37 cellular contexts compared by ENCODE assay signal in the genomic region with DNA sequence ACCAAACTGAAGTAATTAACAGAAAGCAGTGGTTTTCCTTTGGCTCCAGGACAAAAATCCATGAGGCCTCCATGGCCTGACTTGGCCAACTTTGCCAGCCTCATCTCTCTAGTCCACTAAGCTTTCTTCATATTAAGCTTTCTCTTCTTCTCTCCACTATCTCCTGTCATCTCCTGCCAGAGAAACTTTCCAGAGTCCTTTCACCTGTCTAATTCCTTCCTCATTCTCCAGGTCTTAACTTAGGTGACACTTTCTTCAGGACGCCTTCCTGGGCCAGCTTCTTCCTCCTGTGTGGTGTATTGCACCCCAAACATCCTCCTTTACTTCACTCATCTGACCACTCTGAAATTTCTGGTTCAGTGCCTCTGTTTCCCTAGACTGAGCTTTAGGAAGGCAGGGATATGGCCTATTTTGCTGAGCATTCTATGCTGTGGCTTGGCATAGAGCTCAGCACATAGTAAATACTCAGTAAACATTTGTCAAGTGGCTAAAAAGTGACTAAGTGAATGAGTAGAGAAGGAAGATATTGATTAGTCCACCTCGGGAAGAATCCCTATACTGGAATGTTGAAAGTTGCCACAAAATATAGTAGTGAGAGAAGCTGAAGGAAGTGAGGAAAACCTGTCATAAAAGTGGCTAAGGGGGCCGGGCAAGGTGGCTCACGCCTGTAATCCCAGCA.
"Had no signal": no experiment of that assay in that cellular context is flagged by ENCODE, and none has a peak within 500 bp of the region (broad histone marks: within the 10 kb centered on the region; RNA-seq: fewer than 3 reads in every experiment).

No MANE protein-coding gene starts in this region.

- H3K36me3 Mint-ChIP-seq: activated naive CD8-positive, alpha-beta T cell treated with anti-CD3 and anti-CD28 coated beads for 36 hours had no signal

- H3K4me3 ChIP-seq: adrenal gland, body of pancreas, cardiac muscle cell, coronary artery, dorsolateral prefrontal cortex, gastroesophageal sphincter, heart right ventricle had no signal

- DNase-seq: activated B cell treated with CpG ODN at 0.5 μM for 24 hours; activated CD4-positive, alpha-beta T cell treated with anti-CD3 and anti-CD28 coated beads for 48 hours; activated CD4-positive, alpha-beta T cell treated with anti-CD3 and anti-CD28 coated beads, Interleukin-2, amount 50 U/mL, for 1 hour; activated CD4-positive, alpha-beta T cell treated with anti-CD3 and anti-CD28 coated beads, Interleukin-2, amount 50 U/mL, for 48 hours; activated CD8-positive, alpha-beta memory T cell treated with anti-CD3 and anti-CD28 coated beads for 24 hours; activated CD8-positive, alpha-beta T cell treated with anti-CD3 and anti-CD28 coated beads for 36 hours; activated effector memory CD4-positive, alpha-beta T cell treated with anti-CD3 and anti-CD28 coated beads, Interleukin-2, amount 50 U/mL, for 16 hours; activated naive CD4-positive, alpha-beta T cell treated with anti-CD3 and anti-CD28 coated beads for 36 hours; activated naive CD8-positive, alpha-beta T cell treated with anti-CD3 and anti-CD28 coated beads for 36 hours; activated naive CD8-positive, alpha-beta T cell treated with anti-CD3 and anti-CD28 coated beads, Interleukin-2, amount 50 U/mL, for 24 hours; activated T-cell treated with anti-CD3 and anti-CD28 coated beads, Interleukin-2, amount 50 U/mL, for 1 hour; activated T-cell treated with anti-CD3 and anti-CD28 coated beads, Interleukin-2, amount 50 U/mL, for 48 hours; amygdala; aorta; body of pancreas; central memory CD4-positive, alpha-beta T cell; cerebellar nuclear complex; dorsolateral prefrontal cortex; effector memory CD4-positive, alpha-beta T cell; endodermal cell; foreskin melanocyte; heart right ventricle; T-helper 1 cell; T-helper 17 cell; T1000; WERI-Rb-1 had no signal

- H3K27ac ChIP-seq: adrenal gland, body of pancreas, cardiac muscle cell, coronary artery, dorsolateral prefrontal cortex, gastroesophageal sphincter, heart right ventricle, WERI-Rb-1 had no signal

- H3K4me3 Mint-ChIP-seq: activated B cell treated with CpG ODN at 0.5 μM for 24 hours; activated CD8-positive, alpha-beta T cell treated with anti-CD3 and anti-CD28 coated beads for 36 hours; activated naive CD4-positive, alpha-beta T cell treated with anti-CD3 and anti-CD28 coated beads for 36 hours; activated naive CD4-positive, alpha-beta T cell treated with anti-CD3 and anti-CD28 coated beads, Interleukin-2, amount 50 U/mL, for 24 hours; activated naive CD8-positive, alpha-beta T cell treated with anti-CD3 and anti-CD28 coated beads for 36 hours; activated naive CD8-positive, alpha-beta T cell treated with anti-CD3 and anti-CD28 coated beads, Interleukin-2, amount 50 U/mL, for 24 hours; activated T-helper 1 cell treated with anti-CD3 and anti-CD28 coated beads, Interleukin-12 subunit alpha, Interleukin-12 subunit beta, Interleukin-2, Interleukin-4 antibody, amounts not matched to agents 30 ng/mL and 10 ng/mL and 1 ng/mL, durations not matched to agents 14 hours and 24 hours and 36 hours; dendritic cell treated with granulocyte-macrophage colony-stimulating factor and Interleukin-4, amounts not matched to agents 40 ng/mL and 50 ng/mL, for 4 days; endodermal cell; T-helper 17 cell; T-helper 2 cell treated with Interferon-gamma antibody and Interleukin-4, amounts not matched to agents 5 μg/mL and 100 μg/mL, for 36 hours had no signal

- ATAC-seq: activated CD4-positive, CD25-positive, alpha-beta regulatory T cell treated with anti-CD3 and anti-CD28 coated beads, Interleukin-2, amount 50 U/mL, for 24 hours; activated CD8-positive, alpha-beta T cell treated with anti-CD3 and anti-CD28 coated beads for 36 hours; activated naive CD8-positive, alpha-beta T cell treated with anti-CD3 and anti-CD28 coated beads, Interleukin-2, amount 50 U/mL, for 24 hours; body of pancreas; esophagus mucosa; gastroesophageal sphincter; heart right ventricle; T-helper 17 cell had no signal

- H3K27ac Mint-ChIP-seq: activated B cell treated with CpG ODN at 0.5 μM for 24 hours; activated CD8-positive, alpha-beta T cell treated with anti-CD3 and anti-CD28 coated beads for 36 hours; activated naive CD4-positive, alpha-beta T cell treated with anti-CD3 and anti-CD28 coated beads for 36 hours; activated naive CD4-positive, alpha-beta T cell treated with anti-CD3 and anti-CD28 coated beads, Interleukin-2, amount 50 U/mL, for 24 hours; activated naive CD8-positive, alpha-beta T cell treated with anti-CD3 and anti-CD28 coated beads for 36 hours; activated naive CD8-positive, alpha-beta T cell treated with anti-CD3 and anti-CD28 coated beads, Interleukin-2, amount 50 U/mL, for 24 hours; activated T-helper 1 cell treated with anti-CD3 and anti-CD28 coated beads, Interleukin-12 subunit alpha, Interleukin-12 subunit beta, Interleukin-2, Interleukin-4 antibody, amounts not matched to agents 30 ng/mL and 10 ng/mL and 1 ng/mL, durations not matched to agents 14 hours and 24 hours and 36 hours; activated T-helper 2 cell treated with anti-CD3 and anti-CD28 coated beads, Interferon-gamma antibody, Interleukin-2, Interleukin-4, amounts not matched to agents 10 μg/mL and 5 μg/mL and 100 μg/mL, durations not matched to agents 14 hours and 24 hours and 36 hours; dendritic cell treated with granulocyte-macrophage colony-stimulating factor and Interleukin-4, amounts not matched to agents 40 ng/mL and 50 ng/mL, for 4 days; endodermal cell; T-helper 17 cell; T-helper 2 cell treated with Interferon-gamma antibody and Interleukin-4, amounts not matched to agents 5 μg/mL and 100 μg/mL, for 36 hours had no signal

- H3K9me3 ChIP-seq: adrenal gland, body of pancreas had no signal

- H3K36me3 ChIP-seq: adrenal gland, cardiac muscle cell, gastroesophageal sphincter, heart right ventricle, WERI-Rb-1 had no signal

- H3K4me1 Mint-ChIP-seq: activated B cell treated with CpG ODN at 0.5 μM for 24 hours; activated naive CD4-positive, alpha-beta T cell treated with anti-CD3 and anti-CD28 coated beads, Interleukin-2, amount 50 U/mL, for 24 hours; activated naive CD8-positive, alpha-beta T cell treated with anti-CD3 and anti-CD28 coated beads for 36 hours; activated naive CD8-positive, alpha-beta T cell treated with anti-CD3 and anti-CD28 coated beads, Interleukin-2, amount 50 U/mL, for 24 hours; endodermal cell; T-helper 17 cell had no signal

- H3K4me1 ChIP-seq: adrenal gland, body of pancreas, gastroesophageal sphincter, heart right ventricle had no signal

- H3K27me3 Mint-ChIP-seq: activated CD8-positive, alpha-beta T cell treated with anti-CD3 and anti-CD28 coated beads for 36 hours; dendritic cell treated with granulocyte-macrophage colony-stimulating factor and Interleukin-4, amounts not matched to agents 40 ng/mL and 50 ng/mL, for 4 days; T-helper 17 cell had no signal

- H3K27me3 ChIP-seq: adrenal gland, body of pancreas, cardiac muscle cell, gastroesophageal sphincter, heart right ventricle had no signal
